In the genomic region with DNA sequence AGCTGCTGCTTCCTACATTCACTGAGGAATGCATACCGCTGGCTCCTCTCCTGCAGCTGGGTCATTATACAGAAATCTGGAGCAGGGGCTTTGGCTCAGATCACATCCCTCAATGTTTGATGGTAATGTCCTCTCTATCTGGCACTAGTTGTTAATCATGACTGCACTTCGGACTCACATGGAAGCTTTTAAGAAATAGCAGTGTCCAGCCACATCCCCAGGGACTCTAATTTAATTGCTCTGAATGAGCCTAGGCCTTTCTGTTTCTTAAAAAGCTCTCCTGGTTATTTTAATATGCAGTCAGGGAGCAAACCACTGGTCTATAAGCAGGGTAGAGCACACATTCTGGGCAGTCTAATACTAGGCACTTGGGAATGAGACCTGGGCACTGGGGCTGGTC, we compare ENCODE assay signal across 23 cellular contexts. TPM values are rescaled to one million over a fixed set of nuclear protein-coding genes. Genes with fewer than 3 reads are reported as not detected.
"Had no signal": no experiment of that assay in that cellular context is flagged by ENCODE, and none has a peak within 500 bp of the region (broad histone marks: within the 10 kb centered on the region; RNA-seq: fewer than 3 reads in every experiment).

No MANE protein-coding gene starts in this region.

- H3K27me3 ChIP-seq: breast epithelium, MG63, Peyer's patch, SJCRH30 had no signal

- H3K9me3 ChIP-seq: MG63, Peyer's patch, SJCRH30 had no signal

- H3K36me3 ChIP-seq: breast epithelium, MG63, Peyer's patch, SJCRH30 had no signal

- H3K4me1 ChIP-seq: breast epithelium, Peyer's patch, SJCRH30 had no signal

- DNase-seq: activated CD4-positive, CD25-positive, alpha-beta regulatory T cell; activated CD8-positive, alpha-beta memory T cell treated with anti-CD3 and anti-CD28 coated beads, Interleukin-2, amount 50 U/mL, for 4 hours; activated CD8-positive, alpha-beta T cell treated with anti-CD3 and anti-CD28 coated beads for 36 hours; activated naive CD4-positive, alpha-beta T cell treated with anti-CD3 and anti-CD28 coated beads, Interleukin-2, amount 50 U/mL, for 16 hours; activated naive CD8-positive, alpha-beta T cell treated with anti-CD3 and anti-CD28 coated beads, Interleukin-2, amount 10 ng/mL, durations not matched to agents 7 days and 5 days; activated T-cell treated with anti-CD3 and anti-CD28 coated beads, Interleukin-2, amount 50 U/mL, for 1 hour; aorta; caudate nucleus; MG63; NCI-H1105; NCI-H146; NCI-H187 treated with DMSO at 0.1 percent for 48 hours; NCI-H2081 treated with DMSO at 0.1 percent for 48 hours; NCI-H446; NCI-H524; NCI-H82; Peyer's patch; Right ventricle myocardium superior; SJCRH30; T-helper 17 cell; T1000 had no signal

- H3K4me3 ChIP-seq: breast epithelium, coronary artery, MG63, Peyer's patch, SJCRH30 had no signal

RNA-seq across cellular contexts. Expression of gene MYRIP, which starts 25.7 kb away (rescaled TPM):
- total RNA-seq: activated CD8-positive, alpha-beta T cell treated with anti-CD3 and anti-CD28 coated beads for 36 hours; activated naive CD8-positive, alpha-beta T cell treated with anti-CD3 and anti-CD28 coated beads, Interleukin-2, amount 10 ng/mL, durations not matched to agents 7 days and 5 days; SJCRH30; T-helper 17 cell had no signal
